39 cellular contexts compared by ENCODE assay signal in the genomic region with DNA sequence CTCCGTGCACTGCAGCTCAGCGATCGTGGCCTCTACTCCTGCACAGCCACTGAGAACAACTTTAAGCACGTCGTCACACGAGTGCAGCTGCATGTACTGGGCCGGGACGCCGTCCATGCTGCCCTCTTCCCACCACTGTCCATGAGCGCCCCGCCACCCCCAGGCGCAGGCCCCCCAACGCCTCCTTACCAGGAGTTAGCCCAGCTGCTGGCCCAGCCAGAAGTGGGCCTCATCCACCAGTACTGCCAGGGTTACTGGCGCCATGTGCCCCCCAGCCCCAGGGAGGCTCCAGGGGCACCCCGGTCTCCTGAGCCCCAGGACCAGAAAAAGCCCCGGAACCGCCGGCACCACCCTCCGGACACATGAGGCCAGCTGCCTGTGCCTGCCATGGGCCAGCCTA. TPM values are rescaled to one million over a fixed set of nuclear protein-coding genes. Genes with fewer than 3 reads are reported as not detected.
"Had no signal": no experiment of that assay in that cellular context is flagged by ENCODE, and none has a peak within 500 bp of the region (broad histone marks: within the 10 kb centered on the region; RNA-seq: fewer than 3 reads in every experiment).

No MANE protein-coding gene starts in this region.

- DNase-seq: Karpas-422, Kasumi-1, KG1, MG63, MM.1S, MV-4-11, NCI-H1048, NCI-H1092, NCI-H1092 treated with DMSO at 0.1 percent for 48 hours, NCI-H1105, NCI-H1105 treated with DMSO at 0.1 percent for 48 hours, NCI-H1417, NCI-H1417 treated with DMSO at 0.1 percent for 48 hours, NCI-H1436, NCI-H1436 treated with DMSO at 0.1 percent for 48 hours, NCI-H146, NCI-H1694, NCI-H1694 treated with DMSO at 0.1 percent for 48 hours, NCI-H187, NCI-H187 treated with DMSO at 0.1 percent for 48 hours, NCI-H1930, NCI-H2029, NCI-H2029 treated with DMSO at 0.1 percent for 48 hours, NCI-H2081, NCI-H2081 treated with DMSO at 0.1 percent for 48 hours, NCI-H2107, NCI-H2171, NCI-H2171 treated with DMSO at 0.1 percent for 48 hours, NCI-H2227 treated with DMSO at 0.1 percent for 48 hours, NCI-H226, NCI-H345, NCI-H446, NCI-H446 treated with DMSO at 0.1 percent for 48 hours, NCI-H510A had no signal

- H3K27ac ChIP-seq: KMS-11 had no signal

- H3K9me3 ChIP-seq: MG63 had no signal

- H3K4me3 ChIP-seq: MG63 had no signal

- H3K36me3 ChIP-seq: MG63 had no signal

- H3K27me3 ChIP-seq: MG63 had no signal

RNA-seq across cellular contexts. Expression of a gene that starts 3.7 kb away (rescaled TPM):
- total RNA-seq: LHCN-M2, M059J, MCF 10A, NCI-H460 had no signal

RNA-seq across cellular contexts. Expression of a gene that starts 17.3 kb away (rescaled TPM):
- total RNA-seq: MCF 10A had no signal
